In genomic region chr3:16332904-16333426, GRCh38 we compare ENCODE assay signal across 1 cellular context.
TF ChIP-seq lines count a peak whose summit lies in the region.

No MANE protein-coding gene starts in this region.

TF ChIP-seq in HepG2, 621 proteins besides CTCF, POLR2A, EP300 and RAD21 (continued from another document):
- TF ChIP-seq THRA (CRISPR knock-in tag; IDR thresholded peaks at IDR 0.05; ENCODE audit: borderline replicate concordance) (peak; percentile 100), MIXL1 (CRISPR knock-in tag; IDR thresholded peaks at IDR 0.05) (peak; percentile 84; the same call in 1 of the 2 replicates), ZNF331 (CRISPR knock-in tag; IDR thresholded peaks at IDR 0.05) (peak; percentile 65; the same call in 1 of the 2 replicates)
